Comparison of ENCODE assay signal across 9 cellular contexts in the genomic region with DNA sequence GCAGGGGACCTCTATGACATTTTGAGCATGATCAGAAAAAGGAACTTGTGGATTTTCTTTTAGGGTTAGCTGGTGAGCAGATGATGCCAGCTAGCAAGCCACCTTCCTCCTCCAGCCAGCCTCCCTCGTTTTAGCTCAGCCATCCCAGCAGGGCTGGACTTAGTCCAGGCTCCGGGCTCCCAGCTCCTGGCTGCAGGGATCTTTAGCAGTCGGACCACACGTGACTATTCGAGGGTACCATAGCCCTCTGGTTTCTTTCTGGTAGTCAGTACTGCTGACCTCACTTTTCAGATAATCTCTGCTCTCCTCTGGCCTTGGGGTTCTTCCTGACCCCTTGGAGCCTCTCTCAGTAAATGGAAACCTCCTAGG. TPM values are rescaled to one million over a fixed set of nuclear protein-coding genes. Genes with fewer than 3 reads are reported as not detected.
DNase-seq lines count a peak whose midpoint lies in the region; ATAC-seq and TF ChIP-seq lines count a peak whose summit lies in the region.
"Had no signal": no experiment of that assay in that cellular context is flagged by ENCODE, and none has a peak within 500 bp of the region (broad histone marks: within the 10 kb centered on the region; RNA-seq: fewer than 3 reads in every experiment).

No MANE protein-coding gene starts in this region.

- H3K4me3 ChIP-seq in Jurkat, Clone E6-1 (ENCODE audit: low read length): peak overlapping the region; percentile 40
- H3K4me3 ChIP-seq in dorsolateral prefrontal cortex (no peak overlapping the region), transverse colon (no peak overlapping the region)

- intact Hi-C loops in dorsolateral prefrontal cortex (cut with DNase I) (no loop called here), transverse colon (cut with DNase I; ENCODE audit: low total_unique reads) (no loop called here)

- H3K27ac ChIP-seq in dorsolateral prefrontal cortex: peak overlapping the region in 35 of 59 donors; percentile 8 to 75 (median 39)
- H3K27ac ChIP-seq in transverse colon: peak overlapping the region in 3 of 4 donors; percentile 16 to 31 (median 29)

- TF ChIP-seq POLR2A in transverse colon (IDR thresholded peaks at IDR 0.05): no peak

- no peak for ATAC-seq in GM18858 (IDR thresholded peaks at IDR 0.05; ENCODE audit: unreplicated experiment)

- H3K9me3 Mint-ChIP-seq in activated naive CD4-positive, alpha-beta T cell treated with anti-CD3 and anti-CD28 coated beads, Interleukin-2, amount 50 U/mL, for 24 hours: no peaks in the 10 kb centered on the region

- no peak for TF ChIP-seq EP300 in transverse colon (IDR thresholded peaks at IDR 0.05; ENCODE audit: low read depth)

- H3K36me3 Mint-ChIP-seq in activated naive CD4-positive, alpha-beta T cell treated with anti-CD3 and anti-CD28 coated beads, Interleukin-2, amount 50 U/mL, for 24 hours: peaks cover 14% of the 10 kb centered on the region

- TF ChIP-seq CTCF in dorsolateral prefrontal cortex (IDR thresholded peaks at IDR 0.05 in 54 of 56, conservative IDR thresholded peaks at IDR 0.05 in 2 of 56; ENCODE audit: low read depth in 1 of 56, partially characterized antibody in 56 of 56) (no peak), transverse colon (IDR thresholded peaks at IDR 0.05) (no peak)

- 75% methylated on average over 5 of the region's 5 CpGs; no CpG with 5 or more reads in 1 of the 2 donors for WGBS in transverse colon (ENCODE audit: low coverage in 1 of 2), 2 donors

- in situ Hi-C loops in transverse colon (cut with MboI; ENCODE audit: low pct_ligation_motif_present in 1 of 4, low pct_unique_long_range_greater_than_20kb in 1 of 4, low sequenced_read_pairs in 3 of 4): no loop called here

- no peaks in the 10 kb centered on the region for H3K36me3 ChIP-seq in transverse colon

- H3K4me1 ChIP-seq in transverse colon: peaks cover 16 to 59% (median 22%) of the 10 kb centered on the region in 4 donors

- peak overlapping the region; percentile 94 for H3K27ac Mint-ChIP-seq in activated naive CD4-positive, alpha-beta T cell treated with anti-CD3 and anti-CD28 coated beads, Interleukin-2, amount 50 U/mL, for 24 hours

- peaks cover 96% of the 10 kb centered on the region for H3K4me1 Mint-ChIP-seq in activated naive CD4-positive, alpha-beta T cell treated with anti-CD3 and anti-CD28 coated beads, Interleukin-2, amount 50 U/mL, for 24 hours

- H3K9me3 ChIP-seq in transverse colon: no peaks in the 10 kb centered on the region

- no peak for DNase-seq in activated naive CD4-positive, alpha-beta T cell treated with Interleukin-2 at 50 U/mL for 16 hours
- no peak for DNase-seq in Jurkat, Clone E6-1 (ENCODE audit: low read depth, low spot score)
- DNase-seq in dorsolateral prefrontal cortex: peak in 3 of 10 donors; percentile 7 to 59 (median 52)
- no peak for DNase-seq in transverse colon
- DNase-seq in SIG-M5 (lab: John Stamatoyannopoulos, UW): no peak
- no peak for DNase-seq in hippocampal formation (lab: John Stamatoyannopoulos, UW)
- DNase-seq: NCI-H187 treated with DMSO at 0.1 percent for 48 hours had no signal

- H3K27me3 ChIP-seq in dorsolateral prefrontal cortex (no peaks in the 10 kb centered on the region), transverse colon (no peaks in the 10 kb centered on the region)

- H3K27me3 Mint-ChIP-seq in activated naive CD4-positive, alpha-beta T cell treated with anti-CD3 and anti-CD28 coated beads, Interleukin-2, amount 50 U/mL, for 24 hours: no peaks in the 10 kb centered on the region

- peak overlapping the region; percentile 74 for H3K4me3 Mint-ChIP-seq in activated naive CD4-positive, alpha-beta T cell treated with anti-CD3 and anti-CD28 coated beads, Interleukin-2, amount 50 U/mL, for 24 hours

RNA-seq across cellular contexts. Expression of gene NCK2, which starts 31.8 kb away (rescaled TPM):
- polyA plus RNA-seq in Jurkat, Clone E6-1 (2012; ENCODE audit: insufficient read depth, insufficient read length): 30.4 TPM
- total RNA-seq in dorsolateral prefrontal cortex (10 to 100 TPM; 22.2 to 89.9 (median 58.4) TPM), transverse colon (10 to 100 TPM; 42.2 to 74.1 (median 59.9) TPM)
